In genomic region chr3:38346584-38347410, GRCh38 we compare ENCODE assay signal across 8 cellular contexts. TPM values are rescaled to one million over a fixed set of nuclear protein-coding genes. Genes with fewer than 3 reads are reported as not detected.
A peak's percentile ranks its signal among the peaks of the same experiment; 100 is the strongest.
DNase-seq lines count a peak whose midpoint lies in the region; ATAC-seq and TF ChIP-seq lines count a peak whose summit lies in the region.

Gene XYLB (plus strand): TSS chr3:38346785. CDS start chr3:38346869, 84 bp downstream.

- H3K27ac ChIP-seq in gastroesophageal sphincter, result peak within 1 kb of the TSS in 3 of 4 donors; percentile 52 to 76 (median 63)

- H3K4me1 ChIP-seq in gastroesophageal sphincter, result peaks cover 0 to 21% (median 9%) of the 10 kb centered on the region in 3 donors

- DNase-seq in DMS79 treated with DMSO at 0.1 percent for 48 hours (lab: John Stamatoyannopoulos, UW) (peak; percentile 2), HUDEP-2 (lab: John Stamatoyannopoulos, UW; ENCODE audit: unreplicated experiment in 76 of 76) (peak in 73 of 76 experiments; percentile 9 to 88 (median 73)), SHP77 (lab: John Stamatoyannopoulos, UW) (peak; percentile 50 to 80), activated gamma-delta T cell (lab: John Stamatoyannopoulos, UW) (peak; percentile 48), nucleus accumbens (lab: John Stamatoyannopoulos, UW) (peak in 53 of 56 donors; percentile 13 to 87 (median 62)), superior temporal gyrus (ENCODE audit: extremely low spot score) (peak; percentile 89)

- no peak for TF ChIP-seq EP300 in gastroesophageal sphincter (IDR thresholded peaks at IDR 0.05)

- H3K36me3 ChIP-seq in gastroesophageal sphincter, result no peaks in the 10 kb centered on the region

- TF ChIP-seq POLR2A in gastroesophageal sphincter (IDR thresholded peaks at IDR 0.05), result peak; percentile 18 to 20

- no CpG with 5 or more reads among the region's 86 CpGs for WGBS in gastroesophageal sphincter (ENCODE audit: low coverage in 1 of 2), 2 donors

- peak within 1 kb of the TSS; percentile 49 to 89 for H3K4me3 ChIP-seq in gastroesophageal sphincter

- ATAC-seq in GM21423 (IDR thresholded peaks at IDR 0.05; ENCODE audit: unreplicated experiment) (peak; percentile 98), gastroesophageal sphincter (peak; percentile 98)

- peak; percentile 68 to 95 (median 86) for TF ChIP-seq CTCF in gastroesophageal sphincter (IDR thresholded peaks at IDR 0.05)

- H3K9me3 ChIP-seq in gastroesophageal sphincter, result no peaks in the 10 kb centered on the region

- H3K27me3 ChIP-seq in gastroesophageal sphincter, result no peaks in the 10 kb centered on the region

RNA-seq across cellular contexts. Expression of gene XYLB, which starts in this region (rescaled TPM):
- total RNA-seq in gastroesophageal sphincter, result 1 to 10 TPM in 3 of 4 donors, under 1 TPM in 1; 0.87 to 2.2 (median 1.8) TPM

Comparison
In these comparisons a context has a peak if more than half of its experiments do, and no peak if none do; other contexts are left out.
1. Peak in every context shown above with its lines: DNase-seq, ATAC-seq, H3K4me3 ChIP-seq and H3K27ac ChIP-seq.
2. DNase-seq: peak in every context shown above with its lines; median percentile 89 in superior temporal gyrus; 73 in HUDEP-2; 65 in SHP77; 62 in nucleus accumbens; 48 in activated gamma-delta T cell; 2 in DMS79 treated with DMSO at 0.1 percent for 48 hours.